Comparison of ENCODE assay signal across 1 cellular context in the genomic region with DNA sequence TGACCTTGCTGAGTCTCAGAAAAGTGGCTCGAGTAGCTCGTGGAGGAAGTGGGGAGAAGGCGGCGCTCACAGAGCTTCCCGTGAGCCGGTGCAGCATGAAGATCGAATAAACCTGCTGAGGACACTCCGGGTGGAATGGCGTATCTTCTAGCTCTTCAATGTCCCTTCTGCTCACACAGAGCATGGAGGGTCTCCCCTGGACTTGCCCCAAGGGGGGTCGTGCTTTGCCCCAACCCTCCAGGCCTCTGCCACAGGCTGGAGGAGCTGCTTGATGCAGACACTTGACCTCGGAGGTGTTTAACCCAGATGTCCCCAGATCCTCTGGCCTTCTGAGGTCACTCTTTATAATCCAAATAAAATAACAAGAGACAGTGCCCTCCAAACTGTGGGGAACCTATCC.
TF ChIP-seq lines count a peak whose summit lies in the region.

No MANE protein-coding gene starts in this region.

TF ChIP-seq in H1, 55 proteins besides CTCF, POLR2A, EP300 and RAD21:
- TF ChIP-seq, protein P1, sequence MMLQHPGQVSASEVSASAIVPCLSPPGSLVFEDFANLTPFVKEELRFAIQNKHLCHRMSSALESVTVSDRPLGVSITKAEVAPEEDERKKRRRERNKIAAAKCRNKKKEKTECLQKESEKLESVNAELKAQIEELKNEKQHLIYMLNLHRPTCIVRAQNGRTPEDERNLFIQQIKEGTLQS (IDR thresholded peaks at IDR 0.05; ENCODE audit: insufficient read depth, low read depth, low read length), result no peak
TF ChIP-seq in H1: peak in this region for 0.
